Comparison of ENCODE assay signal across 11 cellular contexts in the genomic region with DNA sequence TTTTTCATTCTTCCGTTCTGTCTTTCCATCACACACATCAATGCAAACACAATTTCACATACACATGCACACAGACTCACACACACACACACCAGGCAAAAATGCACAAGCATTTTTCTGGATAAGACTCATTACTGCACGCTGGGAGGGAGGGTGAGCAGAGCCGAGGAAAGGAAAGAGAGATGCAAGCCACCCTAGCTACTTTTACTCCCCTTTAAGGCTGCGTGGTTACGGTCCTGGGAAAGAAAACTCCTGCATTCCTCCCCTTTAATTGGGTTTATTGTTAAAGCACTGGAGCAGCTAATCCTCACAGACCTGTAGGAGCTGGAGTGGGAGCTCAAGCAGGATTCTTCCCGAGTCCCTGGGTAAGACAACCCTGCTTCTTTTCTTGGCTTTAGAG. TPM values are rescaled to one million over a fixed set of nuclear protein-coding genes. Genes with fewer than 3 reads are reported as not detected.
A peak's percentile ranks its signal among the peaks of the same experiment; 100 is the strongest.
DNase-seq lines count a peak whose midpoint lies in the region; ATAC-seq lines count a peak whose summit lies in the region.
"Had no signal": no experiment of that assay in that cellular context is flagged by ENCODE, and none has a peak within 500 bp of the region (broad histone marks: within the 10 kb centered on the region; RNA-seq: fewer than 3 reads in every experiment).

CAMK1G (plus strand) TSS at position 307 of the 400 bp plus-strand sequence. CDS start 11,270 bp downstream, outside the sequence.

- peak within 1 kb of the TSS; percentile 37 for H3K27ac ChIP-seq in temporal lobe (ENCODE audit: low read depth, low read length)
- H3K27ac ChIP-seq: skin epidermis had no signal

- DNase-seq in NCI-H1436 (lab: John Stamatoyannopoulos, UW) (peak; percentile 21), NCI-H1436 treated with DMSO at 0.1 percent for 48 hours (lab: John Stamatoyannopoulos, UW) (no peak), amniotic stem cell (lab: John Stamatoyannopoulos, UW) (peak; percentile 65), inferior parietal cortex (ENCODE audit: extremely low spot score) (peak; percentile 61)
- no peak for DNase-seq in activated CD8-positive, alpha-beta memory T cell treated with anti-CD3 and anti-CD28 coated beads, Interleukin-2, amount 10 ng/mL, durations not matched to agents 7 days and 5 days
- DNase-seq: activated T-cell treated with anti-CD3 and anti-CD28 coated beads, Interleukin-2, amount 50 U/mL, for 24 hours had no signal

- H3K4me3 Mint-ChIP-seq in activated CD8-positive, alpha-beta memory T cell treated with anti-CD3 and anti-CD28 coated beads, Interleukin-2, amount 10 ng/mL, durations not matched to agents 7 days and 5 days, result no peak within 1 kb of the TSS
- H3K4me3 Mint-ChIP-seq: activated T-cell treated with anti-CD3 and anti-CD28 coated beads, Interleukin-2, amount 50 U/mL, for 24 hours; type B pancreatic cell had no signal

- no peaks in the 10 kb centered on the region for H3K9me3 Mint-ChIP-seq in activated CD8-positive, alpha-beta memory T cell treated with anti-CD3 and anti-CD28 coated beads, Interleukin-2, amount 10 ng/mL, durations not matched to agents 7 days and 5 days (ENCODE audit: low read depth)
- H3K9me3 Mint-ChIP-seq: activated T-cell treated with anti-CD3 and anti-CD28 coated beads, Interleukin-2, amount 50 U/mL, for 24 hours; type B pancreatic cell had no signal

- H3K4me1 Mint-ChIP-seq in activated CD8-positive, alpha-beta memory T cell treated with anti-CD3 and anti-CD28 coated beads, Interleukin-2, amount 10 ng/mL, durations not matched to agents 7 days and 5 days, result peaks cover 5% of the 10 kb centered on the region

- H3K27me3 Mint-ChIP-seq in activated CD8-positive, alpha-beta memory T cell treated with anti-CD3 and anti-CD28 coated beads, Interleukin-2, amount 10 ng/mL, durations not matched to agents 7 days and 5 days, result peaks cover 7% of the 10 kb centered on the region

- CTCF ChIA-PET in activated CD8-positive, alpha-beta memory T cell treated with anti-CD3 and anti-CD28 coated beads, Interleukin-2, amount 10 ng/mL, durations not matched to agents 7 days and 5 days (lab: Charles Lee), result interaction anchor here (1.5 to 1.9 kb wide), 2 partner anchors 17 to 44 kb away, joined by 5 to 6 read pairs; no protein-coding TSS in a partner anchor

- ATAC-seq in HG02763 (IDR thresholded peaks at IDR 0.05; ENCODE audit: unreplicated experiment) (no peak), HG03520 (IDR thresholded peaks at IDR 0.05; ENCODE audit: unreplicated experiment) (no peak)
- no peak for ATAC-seq in activated CD8-positive, alpha-beta memory T cell treated with anti-CD3 and anti-CD28 coated beads, Interleukin-2, amount 10 ng/mL, durations not matched to agents 7 days and 5 days

- H3K36me3 Mint-ChIP-seq in activated CD8-positive, alpha-beta memory T cell treated with anti-CD3 and anti-CD28 coated beads, Interleukin-2, amount 10 ng/mL, durations not matched to agents 7 days and 5 days, result no peaks in the 10 kb centered on the region
- H3K36me3 Mint-ChIP-seq: type B pancreatic cell had no signal

- H3K27ac Mint-ChIP-seq in activated CD8-positive, alpha-beta memory T cell treated with anti-CD3 and anti-CD28 coated beads, Interleukin-2, amount 10 ng/mL, durations not matched to agents 7 days and 5 days, result no peak within 1 kb of the TSS
- H3K27ac Mint-ChIP-seq: activated T-cell treated with anti-CD3 and anti-CD28 coated beads, Interleukin-2, amount 50 U/mL, for 24 hours; type B pancreatic cell had no signal

RNA-seq across cellular contexts. Expression of gene CAMK1G, which starts in this region (rescaled TPM):
- 3.4 TPM for total RNA-seq in temporal lobe
- not detected for total RNA-seq in activated CD8-positive, alpha-beta memory T cell treated with anti-CD3 and anti-CD28 coated beads, Interleukin-2, amount 10 ng/mL, durations not matched to agents 7 days and 5 days

Comparison
In these comparisons a context has a peak if more than half of its experiments do, and no peak if none do; other contexts are left out.
1. DNase-seq: peak in NCI-H1436 (single experiment), amniotic stem cell (single experiment) and inferior parietal cortex (single experiment); none in NCI-H1436 treated with DMSO at 0.1 percent for 48 hours (single experiment) and activated CD8-positive, alpha-beta memory T cell treated with anti-CD3 and anti-CD28 coated beads, Interleukin-2, amount 10 ng/mL, durations not matched to agents 7 days and 5 days (single experiment).